In the genomic region with DNA sequence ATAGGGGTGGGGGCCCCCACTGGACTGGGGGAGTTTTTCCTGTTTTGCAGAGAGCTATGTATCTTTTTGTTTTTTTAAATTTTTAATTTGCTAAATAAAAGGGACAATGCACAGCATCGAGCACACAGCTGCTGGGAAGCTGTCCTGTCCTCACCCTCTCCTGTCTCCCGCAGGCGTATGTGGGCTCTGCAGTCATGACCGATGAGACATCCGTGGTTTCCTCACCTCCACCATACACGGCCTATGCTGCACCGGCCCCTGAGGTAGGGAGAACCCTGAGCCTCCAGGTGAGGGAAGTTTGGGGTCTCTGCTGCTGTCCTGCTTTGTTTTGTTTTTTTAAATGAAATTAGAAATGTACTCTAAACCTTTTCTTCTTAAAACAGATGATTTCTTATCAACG, we compare ENCODE assay signal across 23 cellular contexts.
"Had no signal": no experiment of that assay in that cellular context is flagged by ENCODE, and none has a peak within 500 bp of the region (broad histone marks: within the 10 kb centered on the region; RNA-seq: fewer than 3 reads in every experiment).

No MANE protein-coding gene starts in this region.

- H3K4me1 ChIP-seq: heart left ventricle, spleen, transverse colon had no signal

- H3K4me3 ChIP-seq: heart left ventricle, mucosa of descending colon, SK-N-MC, spleen, transverse colon had no signal

- ATAC-seq: heart left ventricle; left ventricle myocardium superior; mucosa of descending colon; stimulated activated naive B cell treated with anti-CD40 and anti-IgM and Interleukin-4, amounts not matched to agents 10 μg/mL and 1 μg/mL and 100 μg/mL, for 72 hours had no signal

- H3K4me1 Mint-ChIP-seq: activated B cell treated with CpG ODN at 0.5 μM for 24 hours had no signal

- H3K9me3 Mint-ChIP-seq: activated B cell treated with CpG ODN at 0.5 μM for 24 hours; activated naive CD4-positive, alpha-beta T cell treated with anti-CD3 and anti-CD28 coated beads, Interleukin-2, amount 50 U/mL, for 72 hours; activated T-cell treated with anti-CD3 and anti-CD28 coated beads, Interleukin-2, amount 50 U/mL, for 4 hours; memory B cell; stimulated activated naive B cell treated with anti-CD40 and anti-IgM and Interleukin-4, amounts not matched to agents 10 μg/mL and 1 μg/mL and 100 μg/mL, for 72 hours; T-helper 2 cell treated with Interferon-gamma antibody and Interleukin-4, amounts not matched to agents 5 μg/mL and 100 μg/mL, for 36 hours had no signal

- H3K4me3 Mint-ChIP-seq: activated B cell treated with CpG ODN at 0.5 μM for 24 hours; activated T-cell treated with anti-CD3 and anti-CD28 coated beads, Interleukin-2, amount 50 U/mL, for 4 hours; memory B cell; naive B cell; stimulated activated naive B cell treated with anti-CD40 and anti-IgM and Interleukin-4, amounts not matched to agents 10 μg/mL and 1 μg/mL and 100 μg/mL, for 72 hours; T-helper 2 cell treated with Interferon-gamma antibody and Interleukin-4, amounts not matched to agents 5 μg/mL and 100 μg/mL, for 36 hours had no signal

- DNase-seq: activated B cell treated with CpG ODN at 0.5 μM for 24 hours; activated CD4-positive, alpha-beta T cell treated with anti-CD3 and anti-CD28 coated beads for 48 hours; activated CD8-positive, alpha-beta memory T cell treated with anti-CD3 and anti-CD28 coated beads, Interleukin-2, amount 50 U/mL, for 4 hours; activated effector memory CD4-positive, alpha-beta T cell treated with anti-CD3 and anti-CD28 coated beads, Interleukin-2, amount 50 U/mL, for 16 hours; activated T-cell treated with anti-CD3 and anti-CD28 coated beads, Interleukin-2, amount 50 U/mL, for 4 hours; amniotic stem cell; erythroblast; heart left ventricle; kidney glomerular epithelial cell; left ventricle myocardium superior; mucosa of descending colon; naive B cell; spleen; stimulated activated CD4-positive, alpha-beta T cell treated with anti-CD3 and anti-CD28 coated beads, Interleukin-4, amount 100 ng/mL, for 4 hours; stimulated activated naive B cell treated with anti-CD40 and anti-IgM and Interleukin-4, amounts not matched to agents 10 μg/mL and 1 μg/mL and 100 μg/mL, for 72 hours; transverse colon had no signal

- FAIRE-seq: endometrium, frontal cortex had no signal

- H3K27ac Mint-ChIP-seq: activated B cell treated with CpG ODN at 0.5 μM for 24 hours; memory B cell; naive B cell; stimulated activated naive B cell treated with anti-CD40 and anti-IgM and Interleukin-4, amounts not matched to agents 10 μg/mL and 1 μg/mL and 100 μg/mL, for 72 hours; T-helper 2 cell treated with Interferon-gamma antibody and Interleukin-4, amounts not matched to agents 5 μg/mL and 100 μg/mL, for 36 hours had no signal

- H3K9me3 ChIP-seq: neutrophil, transverse colon had no signal

- H3K27ac ChIP-seq: heart left ventricle, neutrophil, SK-N-MC, spleen, transverse colon had no signal

- H3K27me3 ChIP-seq: heart left ventricle, neutrophil, spleen, transverse colon had no signal

- H3K27me3 Mint-ChIP-seq: activated B cell treated with CpG ODN at 0.5 μM for 24 hours; memory B cell; naive B cell; stimulated activated naive B cell treated with anti-CD40 and anti-IgM and Interleukin-4, amounts not matched to agents 10 μg/mL and 1 μg/mL and 100 μg/mL, for 72 hours had no signal
